In the genomic region with DNA sequence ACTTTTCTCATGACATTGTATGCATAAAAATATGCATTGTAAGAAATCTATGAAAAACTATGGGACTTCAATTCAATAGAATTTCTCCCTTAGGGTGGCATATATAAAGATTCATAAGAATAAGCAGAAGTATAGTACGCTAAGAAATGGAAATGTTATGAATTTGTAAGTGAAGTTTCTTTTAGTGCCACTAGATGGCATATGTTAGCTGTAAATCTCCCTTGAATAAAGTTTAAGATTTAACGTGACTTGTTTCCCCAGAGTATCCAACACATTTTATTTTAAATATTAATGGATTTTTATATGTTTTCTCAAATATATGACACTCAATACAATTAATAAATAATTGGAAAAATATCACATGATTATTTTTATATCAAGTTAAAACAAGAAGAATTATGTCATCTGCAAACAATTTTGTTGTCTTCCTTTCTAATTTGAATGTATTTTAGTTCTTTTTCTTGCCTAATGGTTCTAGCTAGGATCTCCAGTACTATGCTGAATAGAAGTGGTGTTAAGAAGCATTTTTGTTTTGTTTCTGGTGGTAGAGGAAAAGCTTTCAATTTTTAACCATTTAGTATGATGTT, we compare ENCODE assay signal across 7 cellular contexts.
DNase-seq lines count a peak whose midpoint lies in the region; ATAC-seq and TF ChIP-seq lines count a peak whose summit lies in the region.

No MANE protein-coding gene starts in this region.

- H3K4me3 ChIP-seq in GM12875 (ENCODE audit: low read depth, low read length), result no peak overlapping the region
- no peak overlapping the region for H3K4me3 ChIP-seq in Panc1 (ENCODE audit: low read depth in 2 of 2, low read length in 2 of 2)
- no peak overlapping the region for H3K4me3 ChIP-seq in suprapubic skin

- H3K4me1 ChIP-seq in Panc1 (ENCODE audit: control insufficient read depth, insufficient read depth, low read length) (no peaks in the 10 kb centered on the region), suprapubic skin (peaks cover 3% of the 10 kb centered on the region)

- POLR2A ChIA-PET in Panc1 (lab: Charles Lee), result no interaction called here

- intact Hi-C loops in Panc1 (cut with micrococcal nuclease; ENCODE audit: unreplicated experiment), result no loop called here

- BruUV-seq in Panc1 (replicated peaks; lab: Mats Ljungman, UMichigan), result no TSS peak

- H3K9me3 ChIP-seq in Panc1 (ENCODE audit: control insufficient read depth, insufficient read depth, low read depth, low read length) (no peaks in the 10 kb centered on the region), suprapubic skin (no peaks in the 10 kb centered on the region)

- peak; percentile 76 for ATAC-seq in HG02981 (IDR thresholded peaks at IDR 0.05; ENCODE audit: unreplicated experiment)
- no peak for ATAC-seq in Panc1
- ATAC-seq in GM19328 (IDR thresholded peaks at IDR 0.05; ENCODE audit: unreplicated experiment), result no peak

- DNase-seq in Panc1 (ENCODE audit: low read depth, low spot score), result no peak
- DNase-seq in fibroblast of gingiva (ENCODE audit: low read depth), result peak; percentile 33
- no peak for DNase-seq in suprapubic skin (ENCODE audit: low spot score in 2 of 2)
- DNase-seq in NCI-H128 (lab: John Stamatoyannopoulos, UW; ENCODE audit: unreplicated experiment), result no peak

- in situ Hi-C loops in Panc1 (cut with HindIII; ENCODE audit: low pct_unique_long_range_greater_than_20kb, low sequenced_read_pairs), result no loop called here

- 5% methylated on average over 2 of the region's 2 CpGs for WGBS in suprapubic skin

- no peak for TF ChIP-seq EP300 in suprapubic skin (IDR thresholded peaks at IDR 0.05)

- H3K27ac ChIP-seq in Panc1 (ENCODE audit: low read length), result no peak overlapping the region
- no peak overlapping the region for H3K27ac ChIP-seq in suprapubic skin

- TF ChIP-seq CTCF in GM12875 (IDR thresholded peaks at IDR 0.05; ENCODE audit: borderline replicate concordance, insufficient read depth, low read depth, low read length), result peak; percentile 29; the same call in 1 of the 2 replicates
- peak; percentile 39; the same call in 1 of the 2 replicates for TF ChIP-seq CTCF in Panc1 (IDR thresholded peaks at IDR 0.05)
- peak; percentile 33 to 38 for TF ChIP-seq CTCF in suprapubic skin (IDR thresholded peaks at IDR 0.05)

- H3K36me3 ChIP-seq in Panc1 (ENCODE audit: control insufficient read depth, insufficient read depth, low read length) (no peaks in the 10 kb centered on the region), suprapubic skin (no peaks in the 10 kb centered on the region)

- CTCF ChIA-PET in Panc1 (lab: Charles Lee), result interaction anchor here (0.6 to 1.3 kb wide), 2 partner anchors 14 to 1113 kb away, joined by 3 to 4 read pairs; no protein-coding TSS in a partner anchor

- TF ChIP-seq POLR2A in suprapubic skin (IDR thresholded peaks at IDR 0.05), result no peak

- H3K27me3 ChIP-seq in Panc1 (ENCODE audit: control insufficient read depth, insufficient read depth, low read length) (no peaks in the 10 kb centered on the region), suprapubic skin (no peaks in the 10 kb centered on the region)
